In the genomic region with DNA sequence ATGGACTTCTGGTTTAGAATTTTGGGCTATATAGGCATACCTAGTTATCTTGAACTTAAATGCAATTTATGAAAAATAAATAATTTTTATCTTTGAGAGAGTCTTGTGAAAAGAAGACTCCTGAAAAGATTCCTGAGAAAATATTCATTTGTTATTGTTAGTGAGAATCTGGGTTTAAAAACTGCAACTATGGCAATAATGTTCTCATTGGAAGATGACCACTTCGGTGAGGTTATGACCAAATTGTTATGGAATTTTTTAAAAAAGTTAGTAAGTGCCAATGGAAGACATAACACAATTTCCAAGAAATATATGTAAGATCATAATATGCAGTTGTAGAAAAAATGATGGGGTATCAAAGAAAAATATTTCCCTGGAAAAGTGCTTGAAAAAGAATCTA, we compare ENCODE assay signal across 27 cellular contexts. TPM values are rescaled to one million over a fixed set of nuclear protein-coding genes. Genes with fewer than 3 reads are reported as not detected.
"Had no signal": no experiment of that assay in that cellular context is flagged by ENCODE, and none has a peak within 500 bp of the region (broad histone marks: within the 10 kb centered on the region; RNA-seq: fewer than 3 reads in every experiment).

No MANE protein-coding gene starts in this region.

- H3K4me3 Mint-ChIP-seq: activated B cell treated with CpG ODN at 0.5 μM for 24 hours; activated CD4-positive, alpha-beta T cell treated with anti-CD3 and anti-CD28 coated beads, Interleukin-2, amount 10 ng/mL, durations not matched to agents 24 days and 14 days; activated naive CD4-positive, alpha-beta T cell treated with anti-CD3 and anti-CD28 coated beads for 36 hours; activated naive CD8-positive, alpha-beta T cell treated with anti-CD3 and anti-CD28 coated beads for 36 hours; activated T-helper 17 cell treated with anti-CD3 and anti-CD28 coated beads, Interleukin-2, amount 50 U/mL, for 72 hours; T-helper 17 cell had no signal

- DNase-seq: activated B cell treated with CpG ODN at 0.5 μM for 24 hours; activated CD4-positive, alpha-beta T cell treated with anti-CD3 and anti-CD28 coated beads for 1 hour; activated CD4-positive, alpha-beta T cell treated with anti-CD3 and anti-CD28 coated beads, Interleukin-2, amount 10 ng/mL, durations not matched to agents 24 days and 14 days; activated CD4-positive, alpha-beta T cell treated with anti-CD3 and anti-CD28 coated beads, Interleukin-2, amount 50 U/mL, for 48 hours; activated CD8-positive, alpha-beta memory T cell treated with anti-CD3 and anti-CD28 coated beads for 24 hours; activated gamma-delta T cell; activated naive CD4-positive, alpha-beta T cell treated with anti-CD3 and anti-CD28 coated beads for 36 hours; activated naive CD8-positive, alpha-beta T cell treated with anti-CD3 and anti-CD28 coated beads for 36 hours; activated T-cell treated with anti-CD3 and anti-CD28 coated beads, Interleukin-2, amount 50 U/mL, for 48 hours; adrenal gland; anterior cingulate cortex; brain microvascular endothelial cell; MM.1S; NCI-H1105; NCI-H1436; NCI-H1694 treated with DMSO at 0.1 percent for 48 hours; NCI-H2029 treated with DMSO at 0.1 percent for 48 hours; NCI-H345; NCI-H510A treated with DMSO at 0.1 percent for 48 hours; NCI-H69; PC-3; SHP77 treated with DMSO at 0.1 percent for 48 hours; T-helper 17 cell; T-helper 9 cell had no signal

- H3K27ac ChIP-seq: adrenal gland, brain microvascular endothelial cell, cardiac muscle cell had no signal

- FAIRE-seq: RCC 7860 had no signal

- H3K36me3 Mint-ChIP-seq: activated naive CD8-positive, alpha-beta T cell treated with anti-CD3 and anti-CD28 coated beads for 36 hours had no signal

- H3K4me1 Mint-ChIP-seq: activated B cell treated with CpG ODN at 0.5 μM for 24 hours; activated CD4-positive, alpha-beta T cell treated with anti-CD3 and anti-CD28 coated beads, Interleukin-2, amount 10 ng/mL, durations not matched to agents 24 days and 14 days; activated naive CD8-positive, alpha-beta T cell treated with anti-CD3 and anti-CD28 coated beads for 36 hours; activated T-helper 17 cell treated with anti-CD3 and anti-CD28 coated beads, Interleukin-2, amount 50 U/mL, for 72 hours; T-helper 17 cell had no signal

- H3K36me3 ChIP-seq: adrenal gland, brain microvascular endothelial cell, cardiac muscle cell had no signal

- H3K27me3 Mint-ChIP-seq: activated B cell treated with CpG ODN at 0.5 μM for 24 hours; activated CD4-positive, alpha-beta T cell treated with anti-CD3 and anti-CD28 coated beads, Interleukin-2, amount 10 ng/mL, durations not matched to agents 24 days and 14 days; activated naive CD8-positive, alpha-beta T cell treated with anti-CD3 and anti-CD28 coated beads for 36 hours; activated T-helper 17 cell treated with anti-CD3 and anti-CD28 coated beads, Interleukin-2, amount 50 U/mL, for 72 hours; T-helper 17 cell had no signal

- H3K4me1 ChIP-seq: adrenal gland had no signal

- H3K9me3 ChIP-seq: adrenal gland had no signal

- H3K27ac Mint-ChIP-seq: activated B cell treated with CpG ODN at 0.5 μM for 24 hours; activated CD4-positive, alpha-beta T cell treated with anti-CD3 and anti-CD28 coated beads, Interleukin-2, amount 10 ng/mL, durations not matched to agents 24 days and 14 days; activated naive CD4-positive, alpha-beta T cell treated with anti-CD3 and anti-CD28 coated beads for 36 hours; activated naive CD8-positive, alpha-beta T cell treated with anti-CD3 and anti-CD28 coated beads for 36 hours; activated T-helper 17 cell treated with anti-CD3 and anti-CD28 coated beads, Interleukin-2, amount 50 U/mL, for 72 hours; T-helper 17 cell had no signal

- H3K9me3 Mint-ChIP-seq: activated CD4-positive, alpha-beta T cell treated with anti-CD3 and anti-CD28 coated beads, Interleukin-2, amount 10 ng/mL, durations not matched to agents 24 days and 14 days; activated naive CD8-positive, alpha-beta T cell treated with anti-CD3 and anti-CD28 coated beads for 36 hours had no signal

- ATAC-seq: activated T-helper 17 cell treated with anti-CD3 and anti-CD28 coated beads, Interleukin-2, amount 50 U/mL, for 72 hours; PC-3; T-helper 17 cell had no signal

- H3K4me3 ChIP-seq: adrenal gland, cardiac muscle cell had no signal

- H3K27me3 ChIP-seq: adrenal gland, brain microvascular endothelial cell, cardiac muscle cell had no signal

RNA-seq across cellular contexts. Expression of a gene that starts 46.3 kb away (rescaled TPM):
- total RNA-seq: activated CD4-positive, alpha-beta T cell treated with anti-CD3 and anti-CD28 coated beads, Interleukin-2, amount 10 ng/mL, durations not matched to agents 24 days and 14 days; activated naive CD4-positive, alpha-beta T cell treated with anti-CD3 and anti-CD28 coated beads for 36 hours; activated naive CD8-positive, alpha-beta T cell treated with anti-CD3 and anti-CD28 coated beads for 36 hours; T-helper 17 cell had no signal
